19 cellular contexts compared by ENCODE assay signal in the genomic region with DNA sequence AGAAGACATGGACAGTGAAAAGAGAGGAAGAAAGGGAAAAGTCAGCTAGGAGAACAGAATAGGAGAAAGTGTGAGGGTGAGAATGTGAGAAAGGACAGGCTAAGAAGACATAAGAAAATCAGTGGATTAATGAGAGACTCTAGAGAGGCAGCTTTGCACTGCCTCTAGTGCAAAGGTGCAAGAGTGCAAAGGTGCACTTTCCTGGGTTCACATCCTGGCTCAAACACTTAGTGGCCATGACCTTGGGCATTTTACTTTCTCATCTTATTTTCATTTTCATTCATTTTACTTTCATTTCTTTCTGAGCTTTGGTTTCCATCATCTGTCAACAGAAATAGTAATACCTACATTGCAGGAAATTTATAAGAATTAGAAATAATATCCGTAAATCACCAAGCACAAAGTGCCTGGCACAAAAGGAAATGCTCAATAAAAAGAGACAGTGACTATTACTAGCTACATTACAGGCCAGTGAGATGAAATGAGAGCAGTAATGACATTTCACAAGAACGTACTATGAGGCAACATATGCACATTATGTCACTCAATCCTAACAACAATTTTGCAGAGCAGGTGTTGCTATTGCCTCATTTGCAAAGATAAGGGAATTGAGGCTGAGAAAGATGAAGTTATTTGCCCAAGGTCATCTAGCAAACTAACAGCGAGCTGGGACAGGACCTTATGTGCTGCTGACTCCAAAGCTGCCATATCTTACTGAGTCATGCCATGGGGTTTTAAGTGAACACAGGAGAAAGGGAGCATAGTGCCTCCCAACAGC.
DNase-seq lines count a peak whose midpoint lies in the region; ATAC-seq and TF ChIP-seq lines count a peak whose summit lies in the region.
"Had no signal": no experiment of that assay in that cellular context is flagged by ENCODE, and none has a peak within 500 bp of the region (broad histone marks: within the 10 kb centered on the region; RNA-seq: fewer than 3 reads in every experiment).

No MANE protein-coding gene starts in this region.

- no peak for TF ChIP-seq CTCF in epithelial cell of esophagus (IDR thresholded peaks at IDR 0.05; ENCODE audit: insufficient read depth, low read depth, low read length, missing control alignments)
- TF ChIP-seq CTCF in psoas muscle (IDR thresholded peaks at IDR 0.05), result no peak

- H3K9me3 ChIP-seq in psoas muscle, result no peaks in the 10 kb centered on the region
- H3K9me3 ChIP-seq: BLaER1, MG63, thoracic aorta had no signal

- peak; percentile 52 for DNase-seq in DMS 273 (lab: John Stamatoyannopoulos, UW; ENCODE audit: unreplicated experiment)
- DNase-seq in DMS 273 treated with DMSO at 0.1 percent for 48 hours (lab: John Stamatoyannopoulos, UW), result no peak
- DNase-seq in NOMO-1 (lab: John Stamatoyannopoulos, UW; ENCODE audit: unreplicated experiment in 2 of 2), result peak; percentile 59 to 86
- DNase-seq in epithelial cell of esophagus (ENCODE audit: low read depth), result peak; percentile 95
- DNase-seq in psoas muscle, result no peak
- DNase-seq in EL, result no peak
- DNase-seq in mucosa of gallbladder (ENCODE audit: low spot score), result no peak
- DNase-seq in T-helper 9 cell, result no peak
- DNase-seq: activated CD4-positive, alpha-beta T cell treated with anti-CD3 and anti-CD28 coated beads for 4 hours; activated effector memory CD4-positive, alpha-beta T cell treated with anti-CD3 and anti-CD28 coated beads, Interleukin-2, amount 50 U/mL, for 16 hours; anterior cingulate cortex; DMS153; MG63; natural killer cell; NCI-H2081 treated with DMSO at 0.1 percent for 48 hours; NCI-H524 treated with DMSO at 0.1 percent for 48 hours had no signal

- no peaks in the 10 kb centered on the region for H3K36me3 ChIP-seq in psoas muscle (ENCODE audit: insufficient read depth in 1 of 2, low read depth in 1 of 2)
- H3K36me3 ChIP-seq: BLaER1, MG63, thoracic aorta had no signal

- no peaks in the 10 kb centered on the region for H3K27me3 ChIP-seq in psoas muscle (ENCODE audit: insufficient read depth in 3 of 3, low read length in 2 of 3)
- H3K27me3 ChIP-seq: BLaER1, MG63 had no signal

- intact Hi-C loops in psoas muscle (cut with DNase I), result no loop called here

- H3K27ac ChIP-seq in psoas muscle, result no peak overlapping the region
- H3K27ac ChIP-seq: 22Rv1, BLaER1, thoracic aorta had no signal

- WGBS in psoas muscle, 3 donors, result 75 to 93% (median 82%) methylated on average over 3 of the region's 3 CpGs

- ATAC-seq in psoas muscle, result peak; percentile 68 to 74 (median 72)
- ATAC-seq: natural killer cell had no signal

- no peaks in the 10 kb centered on the region for H3K4me1 ChIP-seq in psoas muscle
- H3K4me1 ChIP-seq: BLaER1 had no signal

- H3K4me3 ChIP-seq in epithelial cell of esophagus (ENCODE audit: low read length) (no peak overlapping the region), psoas muscle (no peak overlapping the region)
- H3K4me3 ChIP-seq: BLaER1, MG63, thoracic aorta had no signal

Comparison
In these comparisons a context has a peak if more than half of its experiments do, and no peak if none do; other contexts are left out.
1. DNase-seq: peak in DMS 273 (single experiment), NOMO-1 (2 of 2) and epithelial cell of esophagus (single experiment); none in DMS 273 treated with DMSO at 0.1 percent for 48 hours (single experiment), psoas muscle (0 of 2), EL (single experiment), mucosa of gallbladder (single experiment) and T-helper 9 cell (single experiment).